8 cellular contexts compared by ENCODE assay signal in genomic region chr16:9047689-9048301, GRCh38. TPM values are rescaled to one million over a fixed set of nuclear protein-coding genes. Genes with fewer than 3 reads are reported as not detected.
DNase-seq lines count a peak whose midpoint lies in the region; ATAC-seq, FAIRE-seq and TF ChIP-seq lines count a peak whose summit lies in the region.

No MANE protein-coding gene starts in this region.

- no peak overlapping the region for H3K4me3 ChIP-seq in right lobe of liver

- peaks cover 10% of the 10 kb centered on the region for H3K9me3 Mint-ChIP-seq in dendritic cell treated with granulocyte-macrophage colony-stimulating factor and Interleukin-4, amounts not matched to agents 40 ng/mL and 50 ng/mL, for 4 days

- TF ChIP-seq CTCF in right lobe of liver (IDR thresholded peaks at IDR 0.05), result no peak

- WGBS in right lobe of liver (ENCODE audit: insufficient coverage, low coverage, low lambda C conversion rate, missing lambda C conversion rate), result 15% methylated on average over 7 of the region's 7 CpGs

- H3K27me3 Mint-ChIP-seq in dendritic cell treated with granulocyte-macrophage colony-stimulating factor and Interleukin-4, amounts not matched to agents 40 ng/mL and 50 ng/mL, for 4 days, result peaks cover 12% of the 10 kb centered on the region

- peaks cover 0 to 26% (median 6%) of the 10 kb centered on the region in 4 donors for H3K4me1 ChIP-seq in right lobe of liver

- peaks cover 26% of the 10 kb centered on the region for H3K4me1 Mint-ChIP-seq in dendritic cell treated with granulocyte-macrophage colony-stimulating factor and Interleukin-4, amounts not matched to agents 40 ng/mL and 50 ng/mL, for 4 days (ENCODE audit: low read depth)

- peak overlapping the region; percentile 30 for H3K4me3 Mint-ChIP-seq in dendritic cell treated with granulocyte-macrophage colony-stimulating factor and Interleukin-4, amounts not matched to agents 40 ng/mL and 50 ng/mL, for 4 days

- H3K9me3 ChIP-seq in right lobe of liver, result no peaks in the 10 kb centered on the region

- no peaks in the 10 kb centered on the region for H3K27me3 ChIP-seq in right lobe of liver

- H3K27ac Mint-ChIP-seq in dendritic cell treated with granulocyte-macrophage colony-stimulating factor and Interleukin-4, amounts not matched to agents 40 ng/mL and 50 ng/mL, for 4 days, result peak overlapping the region; percentile 78

- H3K27ac ChIP-seq in right lobe of liver, result peak overlapping the region in 2 of 3 donors; percentile 26 to 41

- peak; percentile 93 for FAIRE-seq in H54 (lab: Jason Lieb, UNC)

- no peak for TF ChIP-seq POLR2A in H54 (IDR thresholded peaks at IDR 0.05; ENCODE audit: low read depth, low read length)
- TF ChIP-seq POLR2A in right lobe of liver (IDR thresholded peaks at IDR 0.05), result no peak

- intact Hi-C loops in dendritic cell treated with granulocyte-macrophage colony-stimulating factor and Interleukin-4, amounts not matched to agents 40 ng/mL and 50 ng/mL, for 4 days (cut with micrococcal nuclease), result loop anchor here (1.0 to 5.0 kb wide), 2 partner anchors 32 to 45 kb away; partner anchors contain the start of gene HAPSTR1
- intact Hi-C loops in right lobe of liver (cut with DNase I), result no loop called here

- peak; percentile 99 to 100 (median 99) for ATAC-seq in right lobe of liver
- ATAC-seq in HG03139 (IDR thresholded peaks at IDR 0.05; ENCODE audit: unreplicated experiment), result no peak

- peak; percentile 94 for DNase-seq in Daoy (ENCODE audit: low read depth)
- DNase-seq in H54 (ENCODE audit: insufficient read length, low spot score), result peak; percentile 68
- DNase-seq in MV-4-11 (lab: John Stamatoyannopoulos, UW), result peak; percentile 97
- peak; percentile 40 to 47 for DNase-seq in activated CD4-positive, alpha-beta T cell treated with anti-CD3 and anti-CD28 coated beads for 24 hours (ENCODE audit: low read depth in 2 of 2)
- DNase-seq in right lobe of liver, result peak; percentile 89 to 96 (median 94)
- DNase-seq in stimulated activated CD4-positive, alpha-beta T cell treated with anti-CD3 and anti-CD28 coated beads, TNF-alpha, amount 100 ng/mL, for 24 hours (ENCODE audit: low read depth in 3 of 3), result peak; percentile 37 to 57 (median 42)

- peaks cover 7% of the 10 kb centered on the region for H3K36me3 Mint-ChIP-seq in dendritic cell treated with granulocyte-macrophage colony-stimulating factor and Interleukin-4, amounts not matched to agents 40 ng/mL and 50 ng/mL, for 4 days (ENCODE audit: low read depth)

- no peaks in the 10 kb centered on the region for H3K36me3 ChIP-seq in right lobe of liver

RNA-seq across cellular contexts. Expression of gene HAPSTR1, which starts 43.6 kb away (rescaled TPM):
- 29.1 and 30.2 TPM in 2 replicates for total RNA-seq in Daoy (2014; rRNA removed; shearing (Covaris generic))
- 10 to 100 TPM; 23.6 to 34.8 (median 28.3) TPM for total RNA-seq in right lobe of liver

Comparison
In these comparisons a context has a peak if more than half of its experiments do, and no peak if none do; other contexts are left out.
1. DNase-seq: peak in every context shown above with its lines; median percentile 97 in MV-4-11; 94 in Daoy; 94 in right lobe of liver; 68 in H54; 44 in activated CD4-positive, alpha-beta T cell treated with anti-CD3 and anti-CD28 coated beads for 24 hours; 42 in stimulated activated CD4-positive, alpha-beta T cell treated with anti-CD3 and anti-CD28 coated beads, TNF-alpha, amount 100 ng/mL, for 24 hours.